Comparison of ENCODE assay signal across 19 cellular contexts in genomic region chr5:34045996-34046395, GRCh38. TPM values are rescaled to one million over a fixed set of nuclear protein-coding genes. Genes with fewer than 3 reads are reported as not detected.
DNase-seq lines count a peak whose midpoint lies in the region; ATAC-seq and TF ChIP-seq lines count a peak whose summit lies in the region.
"Had no signal": no experiment of that assay in that cellular context is flagged by ENCODE, and none has a peak within 500 bp of the region (broad histone marks: within the 10 kb centered on the region; RNA-seq: fewer than 3 reads in every experiment).

No MANE protein-coding gene starts in this region.

- no peak overlapping the region for H3K27ac Mint-ChIP-seq in activated CD8-positive, alpha-beta memory T cell treated with anti-CD3 and anti-CD28 coated beads, Interleukin-2, amount 10 ng/mL, durations not matched to agents 7 days and 5 days
- H3K27ac Mint-ChIP-seq: activated naive CD4-positive, alpha-beta T cell treated with anti-CD3 and anti-CD28 coated beads, Interleukin-2, amount 50 U/mL, for 24 hours; endodermal cell; stimulated activated naive B cell treated with anti-CD40 and anti-IgM and Interleukin-4, amounts not matched to agents 10 μg/mL and 1 μg/mL and 100 μg/mL, for 72 hours had no signal

- H3K27me3 Mint-ChIP-seq in activated CD8-positive, alpha-beta memory T cell treated with anti-CD3 and anti-CD28 coated beads, Interleukin-2, amount 10 ng/mL, durations not matched to agents 7 days and 5 days, result no peaks in the 10 kb centered on the region
- H3K27me3 Mint-ChIP-seq: activated naive CD4-positive, alpha-beta T cell treated with anti-CD3 and anti-CD28 coated beads, Interleukin-2, amount 50 U/mL, for 24 hours; central memory CD8-positive, alpha-beta T cell; stimulated activated naive B cell treated with anti-CD40 and anti-IgM and Interleukin-4, amounts not matched to agents 10 μg/mL and 1 μg/mL and 100 μg/mL, for 72 hours had no signal

- POLR2A ChIA-PET in AG04449 (lab: Yijun Ruan, JAX), result interaction anchor here (1.1 kb wide), 1 partner anchor 38 kb away, joined by 3 read pairs; the partner anchor contains the start of gene AMACR

- no peaks in the 10 kb centered on the region for H3K9me3 Mint-ChIP-seq in activated CD8-positive, alpha-beta memory T cell treated with anti-CD3 and anti-CD28 coated beads, Interleukin-2, amount 10 ng/mL, durations not matched to agents 7 days and 5 days (ENCODE audit: low read depth)
- H3K9me3 Mint-ChIP-seq: activated naive CD4-positive, alpha-beta T cell treated with anti-CD3 and anti-CD28 coated beads, Interleukin-2, amount 50 U/mL, for 24 hours; central memory CD8-positive, alpha-beta T cell; endodermal cell; stimulated activated naive B cell treated with anti-CD40 and anti-IgM and Interleukin-4, amounts not matched to agents 10 μg/mL and 1 μg/mL and 100 μg/mL, for 72 hours had no signal

- H3K4me3 ChIP-seq in AG04449 (ENCODE audit: low read depth, low read length), result no peak overlapping the region
- H3K4me3 ChIP-seq in choroid plexus epithelial cell (ENCODE audit: low read depth, low read length), result no peak overlapping the region
- H3K4me3 ChIP-seq: heart right ventricle, ovary, upper lobe of left lung had no signal

- CTCF ChIA-PET in AG04449 (lab: Yijun Ruan, JAX), result no interaction called here
- CTCF ChIA-PET in activated CD8-positive, alpha-beta memory T cell treated with anti-CD3 and anti-CD28 coated beads, Interleukin-2, amount 10 ng/mL, durations not matched to agents 7 days and 5 days (lab: Charles Lee), result no interaction called here

- no peak overlapping the region for H3K4me3 Mint-ChIP-seq in activated CD8-positive, alpha-beta memory T cell treated with anti-CD3 and anti-CD28 coated beads, Interleukin-2, amount 10 ng/mL, durations not matched to agents 7 days and 5 days
- H3K4me3 Mint-ChIP-seq: activated naive CD4-positive, alpha-beta T cell treated with anti-CD3 and anti-CD28 coated beads, Interleukin-2, amount 50 U/mL, for 24 hours; central memory CD8-positive, alpha-beta T cell; endodermal cell; stimulated activated naive B cell treated with anti-CD40 and anti-IgM and Interleukin-4, amounts not matched to agents 10 μg/mL and 1 μg/mL and 100 μg/mL, for 72 hours had no signal

- DNase-seq in AG04449 (ENCODE audit: low read depth, low spot score) (peak; percentile 65), HT-29 (ENCODE audit: low spot score) (peak; percentile 26), choroid plexus epithelial cell (ENCODE audit: low read depth) (peak; percentile 36), left colon (no peak), iPS-NIHi7 (ENCODE audit: extremely low spot score) (no peak), GM13977 (ENCODE audit: low spot score) (no peak)
- DNase-seq in activated CD8-positive, alpha-beta memory T cell treated with anti-CD3 and anti-CD28 coated beads, Interleukin-2, amount 10 ng/mL, durations not matched to agents 7 days and 5 days, result no peak
- DNase-seq: activated CD4-positive, alpha-beta T cell treated with anti-CD3 and anti-CD28 coated beads for 48 hours; endodermal cell; heart right ventricle; kidney glomerular epithelial cell; NCI-H146; ovary; stimulated activated naive B cell treated with anti-CD40 and anti-IgM and Interleukin-4, amounts not matched to agents 10 μg/mL and 1 μg/mL and 100 μg/mL, for 72 hours; T1000; upper lobe of left lung had no signal

- TF ChIP-seq CTCF in AG04449 (IDR thresholded peaks at IDR 0.05; ENCODE audit: insufficient read depth, low read length, missing control alignments), result no peak
- no peak for TF ChIP-seq CTCF in choroid plexus epithelial cell (conservative IDR thresholded peaks at IDR 0.05; ENCODE audit: low read depth, low read length)
- no peak for TF ChIP-seq CTCF in GM13977 (IDR thresholded peaks at IDR 0.05; ENCODE audit: extremely low read depth, insufficient read depth, missing control alignments)

- intact Hi-C loops in left colon (cut with DNase I, micrococcal nuclease), result no loop called here

- no peaks in the 10 kb centered on the region for H3K4me1 Mint-ChIP-seq in activated CD8-positive, alpha-beta memory T cell treated with anti-CD3 and anti-CD28 coated beads, Interleukin-2, amount 10 ng/mL, durations not matched to agents 7 days and 5 days
- H3K4me1 Mint-ChIP-seq: activated naive CD4-positive, alpha-beta T cell treated with anti-CD3 and anti-CD28 coated beads, Interleukin-2, amount 50 U/mL, for 24 hours; central memory CD8-positive, alpha-beta T cell had no signal

- ATAC-seq in left colon (peak; percentile 78), HG02678 (IDR thresholded peaks at IDR 0.05; ENCODE audit: unreplicated experiment) (no peak)
- no peak for ATAC-seq in activated CD8-positive, alpha-beta memory T cell treated with anti-CD3 and anti-CD28 coated beads, Interleukin-2, amount 10 ng/mL, durations not matched to agents 7 days and 5 days
- ATAC-seq: heart right ventricle; stimulated activated naive B cell treated with anti-CD40 and anti-IgM and Interleukin-4, amounts not matched to agents 10 μg/mL and 1 μg/mL and 100 μg/mL, for 72 hours had no signal

- H3K36me3 Mint-ChIP-seq in activated CD8-positive, alpha-beta memory T cell treated with anti-CD3 and anti-CD28 coated beads, Interleukin-2, amount 10 ng/mL, durations not matched to agents 7 days and 5 days, result peaks cover 1% of the 10 kb centered on the region

- in situ Hi-C loops in GM13977 (cut with MboI; ENCODE audit: low pct_unique_long_range_greater_than_20kb, low sequenced_read_pairs, unreplicated experiment), result no loop called here

RNA-seq across cellular contexts. Expression of gene C1QTNF3, which starts 3.0 kb away (rescaled TPM):
- total RNA-seq in HT-29 (2014; rRNA removed; shearing (Covaris generic)), result 2.7 and 2.9 TPM in 2 replicates
- total RNA-seq in left colon, result 1 to 10 TPM; 3.8 to 5.6 TPM
- 1 to 10 TPM; 2.7 to 3.8 TPM for total RNA-seq in activated CD8-positive, alpha-beta memory T cell treated with anti-CD3 and anti-CD28 coated beads, Interleukin-2, amount 10 ng/mL, durations not matched to agents 7 days and 5 days

RNA-seq across cellular contexts. Expression of gene AMACR, which starts 38.1 kb away (rescaled TPM):
- 11.0 and 13.6 TPM in 2 replicates for total RNA-seq in HT-29 (2014; rRNA removed; shearing (Covaris generic))
- 10 to 100 TPM; 53.3 to 89.1 TPM for total RNA-seq in left colon
- total RNA-seq in activated CD8-positive, alpha-beta memory T cell treated with anti-CD3 and anti-CD28 coated beads, Interleukin-2, amount 10 ng/mL, durations not matched to agents 7 days and 5 days, result 1 to 10 TPM; 6.6 to 9.5 TPM

Comparison
In these comparisons a context has a peak if more than half of its experiments do, and no peak if none do; other contexts are left out.
1. DNase-seq: peak in AG04449 (single experiment), HT-29 (single experiment) and choroid plexus epithelial cell (single experiment); none in left colon (0 of 2), iPS-NIHi7 (single experiment), activated CD8-positive, alpha-beta memory T cell treated with anti-CD3 and anti-CD28 coated beads, Interleukin-2, amount 10 ng/mL, durations not matched to agents 7 days and 5 days (single experiment) and GM13977 (single experiment).